In the genomic region with DNA sequence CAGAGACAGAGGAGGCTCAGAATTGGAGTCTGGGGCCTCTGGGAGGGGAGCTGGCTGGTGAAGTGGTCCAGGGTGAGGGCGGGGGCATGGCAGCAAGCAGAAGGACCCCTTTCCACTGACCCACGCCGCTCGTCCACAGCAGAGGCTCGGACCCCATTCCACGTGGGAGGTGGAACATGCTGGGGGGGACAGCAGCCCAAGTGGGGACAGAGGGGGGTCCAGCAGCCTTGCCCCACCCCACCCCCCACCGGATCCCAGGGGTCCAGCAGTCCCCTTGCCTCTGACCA, we compare ENCODE assay signal across 11 cellular contexts.
"Had no signal": no experiment of that assay in that cellular context is flagged by ENCODE, and none has a peak within 500 bp of the region (broad histone marks: within the 10 kb centered on the region; RNA-seq: fewer than 3 reads in every experiment).

No MANE protein-coding gene starts in this region.

- H3K27ac ChIP-seq: adrenal gland, gastroesophageal sphincter, heart right ventricle, left ventricle myocardium inferior, prostate gland had no signal

- H3K4me3 ChIP-seq: adrenal gland, gastroesophageal sphincter, heart right ventricle, left ventricle myocardium inferior, prostate gland had no signal

- H3K36me3 ChIP-seq: adrenal gland, gastroesophageal sphincter, heart right ventricle, left ventricle myocardium inferior, prostate gland had no signal

- H3K27me3 ChIP-seq: adrenal gland, gastroesophageal sphincter had no signal

- ATAC-seq: natural killer cell treated with Interleukin-12 subunit alpha and Interleukin-12 subunit beta and Interleukin-15 and Interleukin-18, amount 100 ng/mL, for 72 hours had no signal

- H3K4me1 ChIP-seq: adrenal gland, prostate gland had no signal

- H3K9me3 ChIP-seq: adrenal gland, prostate gland had no signal

- DNase-seq: activated CD4-positive, alpha-beta T cell treated with anti-CD3 and anti-CD28 coated beads for 48 hours; activated CD8-positive, alpha-beta memory T cell treated with anti-CD3 and anti-CD28 coated beads for 24 hours; activated naive CD4-positive, alpha-beta T cell treated with anti-CD3 and anti-CD28 coated beads, Interleukin-2, amount 50 U/mL, for 16 hours; adrenal gland; left ventricle myocardium inferior; occipital lobe; SIG-M5 had no signal
